In the genomic region with DNA sequence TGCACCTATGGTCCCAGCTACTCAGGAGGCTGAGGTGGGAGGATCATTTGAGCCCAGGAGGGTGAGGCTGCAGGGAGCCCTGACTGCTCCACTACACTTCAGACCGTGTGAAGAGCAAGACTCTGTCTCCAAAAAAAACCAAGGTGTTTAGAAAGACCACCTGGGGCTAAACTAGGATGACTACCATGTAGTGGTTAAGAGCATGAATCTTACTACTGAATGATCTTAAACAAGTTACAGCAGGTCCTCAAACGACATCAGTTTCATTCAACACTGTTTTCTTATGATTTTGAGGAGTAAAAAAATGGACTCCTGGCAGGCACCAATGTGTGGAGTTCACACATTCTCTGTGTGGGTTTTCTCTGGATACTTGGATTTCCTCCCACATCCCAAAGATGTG, we compare ENCODE assay signal across 28 cellular contexts.
"Had no signal": no experiment of that assay in that cellular context is flagged by ENCODE, and none has a peak within 500 bp of the region (broad histone marks: within the 10 kb centered on the region; RNA-seq: fewer than 3 reads in every experiment).

No MANE protein-coding gene starts in this region.

- H3K9me3 Mint-ChIP-seq: natural killer cell had no signal

- H3K27me3 Mint-ChIP-seq: activated CD4-positive, alpha-beta memory T cell treated with anti-CD3 and anti-CD28 coated beads, Interleukin-2, amount 10 ng/mL, durations not matched to agents 7 days and 5 days; activated CD4-positive, alpha-beta T cell treated with anti-CD3 and anti-CD28 coated beads, Interleukin-2, amount 10 ng/mL, durations not matched to agents 7 days and 5 days; activated naive CD4-positive, alpha-beta T cell treated with anti-CD3 and anti-CD28 coated beads, Interleukin-2, amount 10 ng/mL, durations not matched to agents 7 days and 5 days; activated naive CD8-positive, alpha-beta T cell treated with anti-CD3 and anti-CD28 coated beads, Interleukin-2, amount 10 ng/mL, durations not matched to agents 7 days and 5 days; activated T-cell treated with anti-CD3 and anti-CD28 coated beads, Interleukin-2, amount 50 U/mL, for 24 hours; brain; T-helper 17 cell had no signal

- H3K36me3 Mint-ChIP-seq: natural killer cell had no signal

- H3K4me1 Mint-ChIP-seq: activated naive CD4-positive, alpha-beta T cell treated with anti-CD3 and anti-CD28 coated beads, Interleukin-2, amount 10 ng/mL, durations not matched to agents 7 days and 5 days; brain; endodermal cell; neural progenitor cell had no signal

- DNase-seq: activated CD4-positive, alpha-beta memory T cell treated with anti-CD3 and anti-CD28 coated beads, Interleukin-2, amount 10 ng/mL, durations not matched to agents 7 days and 5 days; activated CD4-positive, alpha-beta T cell treated with anti-CD3 and anti-CD28 coated beads for 1 hour; activated CD4-positive, alpha-beta T cell treated with anti-CD3 and anti-CD28 coated beads, Interleukin-2, amount 10 ng/mL, durations not matched to agents 7 days and 5 days; activated CD8-positive, alpha-beta memory T cell treated with anti-CD3 and anti-CD28 coated beads, Interleukin-2, amount 50 U/mL, for 48 hours; activated gamma-delta T cell; activated naive CD4-positive, alpha-beta T cell treated with anti-CD3 and anti-CD28 coated beads, Interleukin-2, amount 10 ng/mL, durations not matched to agents 7 days and 5 days; activated naive CD8-positive, alpha-beta T cell treated with anti-CD3 and anti-CD28 coated beads, Interleukin-2, amount 10 ng/mL, durations not matched to agents 7 days and 5 days; activated T-cell treated with anti-CD3 and anti-CD28 coated beads, Interleukin-2, amount 50 U/mL, for 24 hours; caudate nucleus; cortex of kidney; endodermal cell; head of caudate nucleus; hippocampal formation; kidney glomerular epithelial cell; lower lobe of right lung; mesendoderm; natural killer cell; posterior cingulate gyrus; right cardiac atrium; stimulated activated CD4-positive, alpha-beta T cell treated with anti-CD3 and anti-CD28 coated beads, Interleukin-2, amount 100 ng/mL, for 48 hours; stimulated activated naive CD8-positive, alpha-beta T cell treated with anti-CD3 and anti-CD28 coated beads, Interleukin-15, Interleukin-2, amounts not matched to agents 100 U/mL and 50 U/mL, for 24 hours; T-helper 17 cell; T1000 had no signal

- H3K4me3 Mint-ChIP-seq: activated CD4-positive, alpha-beta memory T cell treated with anti-CD3 and anti-CD28 coated beads, Interleukin-2, amount 10 ng/mL, durations not matched to agents 7 days and 5 days; activated CD4-positive, alpha-beta T cell treated with anti-CD3 and anti-CD28 coated beads, Interleukin-2, amount 10 ng/mL, durations not matched to agents 7 days and 5 days; activated naive CD4-positive, alpha-beta T cell treated with anti-CD3 and anti-CD28 coated beads, Interleukin-2, amount 10 ng/mL, durations not matched to agents 7 days and 5 days; activated naive CD8-positive, alpha-beta T cell treated with anti-CD3 and anti-CD28 coated beads, Interleukin-2, amount 10 ng/mL, durations not matched to agents 7 days and 5 days; activated T-cell treated with anti-CD3 and anti-CD28 coated beads, Interleukin-2, amount 50 U/mL, for 24 hours; endodermal cell; natural killer cell; neural progenitor cell; T-helper 17 cell had no signal

- H3K27ac Mint-ChIP-seq: activated CD4-positive, alpha-beta memory T cell treated with anti-CD3 and anti-CD28 coated beads, Interleukin-2, amount 10 ng/mL, durations not matched to agents 7 days and 5 days; activated CD4-positive, alpha-beta T cell treated with anti-CD3 and anti-CD28 coated beads, Interleukin-2, amount 10 ng/mL, durations not matched to agents 7 days and 5 days; activated naive CD4-positive, alpha-beta T cell treated with anti-CD3 and anti-CD28 coated beads, Interleukin-2, amount 10 ng/mL, durations not matched to agents 7 days and 5 days; activated naive CD8-positive, alpha-beta T cell treated with anti-CD3 and anti-CD28 coated beads, Interleukin-2, amount 10 ng/mL, durations not matched to agents 7 days and 5 days; activated T-cell treated with anti-CD3 and anti-CD28 coated beads, Interleukin-2, amount 50 U/mL, for 24 hours; endodermal cell; neural progenitor cell; T-helper 17 cell had no signal

- H3K27ac ChIP-seq: ascending aorta, gastroesophageal sphincter, lower lobe of right lung, neural progenitor cell, thoracic aorta had no signal

- ATAC-seq: gastroesophageal sphincter; right cardiac atrium; stimulated activated naive CD8-positive, alpha-beta T cell treated with anti-CD3 and anti-CD28 coated beads, Interleukin-15, Interleukin-2, amounts not matched to agents 100 U/mL and 50 U/mL, for 24 hours; T-helper 17 cell had no signal
